ENCODE assay signal across 26 cellular contexts in the genomic region with DNA sequence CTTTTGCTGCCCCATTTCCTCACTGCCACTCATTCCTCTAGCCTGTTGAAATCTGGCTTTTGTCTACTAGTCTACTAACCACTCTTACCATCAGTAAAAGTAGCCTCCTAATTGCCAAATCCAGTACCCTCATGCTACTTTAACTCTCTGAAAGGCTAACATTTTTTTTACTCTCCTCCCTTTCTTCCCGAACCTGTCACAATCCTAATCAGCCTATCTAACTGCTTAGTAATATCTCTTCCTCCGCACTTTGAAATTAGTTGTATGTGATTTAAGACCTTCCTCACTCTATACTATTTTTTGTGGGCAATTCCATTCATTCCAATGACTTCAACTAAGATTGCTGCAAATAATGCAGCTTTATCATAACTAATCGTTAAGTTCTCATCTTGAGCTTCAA. TPM values are rescaled to one million over a fixed set of nuclear protein-coding genes. Genes with fewer than 3 reads are reported as not detected.
DNase-seq lines count a peak whose midpoint lies in the region; ATAC-seq and TF ChIP-seq lines count a peak whose summit lies in the region.
"Had no signal": no experiment of that assay in that cellular context is flagged by ENCODE, and none has a peak within 500 bp of the region (broad histone marks: within the 10 kb centered on the region; RNA-seq: fewer than 3 reads in every experiment).

No MANE protein-coding gene starts in this region.

- H3K9me2 ChIP-seq in Loucy (replicated peaks; ENCODE audit: low read depth, low read length) = no peaks in the 10 kb centered on the region

- H3K36me3 Mint-ChIP-seq in activated CD4-positive, alpha-beta T cell treated with anti-CD3 and anti-CD28 coated beads, Interleukin-2, amount 10 ng/mL, durations not matched to agents 7 days and 5 days (ENCODE audit: low read depth) = peaks cover 39% of the 10 kb centered on the region
- peaks cover 9 to 13% of the 10 kb centered on the region in 2 donors for H3K36me3 Mint-ChIP-seq in naive B cell

- peaks cover 64% of the 10 kb centered on the region for H3K4me1 ChIP-seq in Loucy (ENCODE audit: insufficient read depth, low read length, poor library complexity, severe bottlenecking)
- H3K4me1 ChIP-seq in mammary epithelial cell (ENCODE audit: insufficient read depth, low read length) = peaks cover 14% of the 10 kb centered on the region
- H3K4me1 ChIP-seq: parathyroid adenoma had no signal

- peak overlapping the region; percentile 9 for H3K27ac Mint-ChIP-seq in activated CD4-positive, alpha-beta T cell treated with anti-CD3 and anti-CD28 coated beads, Interleukin-2, amount 10 ng/mL, durations not matched to agents 7 days and 5 days
- peak overlapping the region in 5 of 6 donors; percentile 1 to 42 (median 26) for H3K27ac Mint-ChIP-seq in naive B cell
- H3K27ac Mint-ChIP-seq: activated CD4-positive, alpha-beta T cell treated with anti-CD3 and anti-CD28 coated beads, Interleukin-2, amount 10 ng/mL, durations not matched to agents 24 days and 14 days; B cell; T-helper 1 cell treated with Interleukin-12 subunit alpha and Interleukin-12 subunit beta and Interleukin-4 antibody, amounts not matched to agents 30 μg/mL and 1 μg/mL, for 36 hours had no signal

- 58% methylated on average over 2 of the region's 3 CpGs for WGBS in mammary epithelial cell (ENCODE audit: low coverage, missing lambda C conversion rate)

- intact Hi-C loops in mammary epithelial cell (cut with micrococcal nuclease) = no loop called here

- H3K36me3 ChIP-seq in Loucy (ENCODE audit: insufficient read depth, low read length) (no peaks in the 10 kb centered on the region), mammary epithelial cell (ENCODE audit: insufficient read depth, low read length) (no peaks in the 10 kb centered on the region)
- H3K36me3 ChIP-seq: right lobe of liver, uterus had no signal

- DNase-seq in activated CD4-positive, alpha-beta T cell treated with anti-CD3 and anti-CD28 coated beads, Interleukin-2, amount 10 ng/mL, durations not matched to agents 7 days and 5 days = no peak
- no peak for DNase-seq in activated CD4-positive, alpha-beta T cell treated with anti-CD3 and anti-CD28 coated beads, Interleukin-2, amount 50 U/mL, for 4 hours
- no peak for DNase-seq in mammary epithelial cell
- no peak for DNase-seq in naive B cell
- DNase-seq in NCI-H2081 treated with DMSO at 0.1 percent for 48 hours (lab: John Stamatoyannopoulos, UW) = no peak
- no peak for DNase-seq in DMS 273 treated with DMSO at 0.1 percent for 48 hours (lab: John Stamatoyannopoulos, UW)
- DNase-seq: activated CD4-positive, alpha-beta T cell treated with anti-CD3 and anti-CD28 coated beads, Interleukin-2, amount 10 ng/mL, durations not matched to agents 24 days and 14 days; activated CD8-positive, alpha-beta memory T cell treated with anti-CD3 and anti-CD28 coated beads, Interleukin-2, amount 50 U/mL, for 48 hours; activated gamma-delta T cell; central memory CD4-positive, alpha-beta T cell; effector CD4-positive, alpha-beta T cell; MM.1S; NCI-H146; NCI-H2171 treated with DMSO at 0.1 percent for 48 hours; NCI-H748 treated with DMSO at 0.1 percent for 48 hours; right lobe of liver; SHP77 treated with DMSO at 0.1 percent for 48 hours; uterus had no signal

- TF ChIP-seq CTCF in Loucy (conservative IDR thresholded peaks at IDR 0.05; ENCODE audit: low read length) (no peak), mammary epithelial cell (conservative IDR thresholded peaks at IDR 0.05 in 1 of 2, IDR thresholded peaks at IDR 0.05 in 1 of 2; ENCODE audit: extremely low read depth in 1 of 2, insufficient read depth in 1 of 2, low read depth in 1 of 2, low read length in 2 of 2) (no peak)

- H3K9ac ChIP-seq in Loucy (ENCODE audit: low read depth, low read length, poor library complexity, severe bottlenecking) (peak overlapping the region; percentile 92), mammary epithelial cell (ENCODE audit: insufficient read depth, low read length) (no peak overlapping the region)
- H3K9ac ChIP-seq: parathyroid adenoma had no signal

- peaks cover 2% of the 10 kb centered on the region for H3K9me3 Mint-ChIP-seq in activated CD4-positive, alpha-beta T cell treated with anti-CD3 and anti-CD28 coated beads, Interleukin-2, amount 10 ng/mL, durations not matched to agents 7 days and 5 days
- peaks cover 0 to 5% (median 0%) of the 10 kb centered on the region in 7 donors for H3K9me3 Mint-ChIP-seq in naive B cell
- H3K9me3 Mint-ChIP-seq: T-helper 1 cell treated with Interleukin-12 subunit alpha and Interleukin-12 subunit beta and Interleukin-4 antibody, amounts not matched to agents 30 μg/mL and 1 μg/mL, for 36 hours had no signal

- peak overlapping the region; percentile 88 for H3K4me3 ChIP-seq in Loucy (ENCODE audit: low read length, poor library complexity, severe bottlenecking)
- no peak overlapping the region for H3K4me3 ChIP-seq in mammary epithelial cell (replicated peaks in 1 of 3; ENCODE audit: insufficient read depth in 1 of 3, low read depth in 2 of 3, low read length in 3 of 3)
- H3K4me3 ChIP-seq: esophagus muscularis mucosa, right lobe of liver, suprapubic skin, uterus had no signal

- POLR2A ChIA-PET in activated CD4-positive, alpha-beta T cell treated with anti-CD3 and anti-CD28 coated beads, Interleukin-2, amount 10 ng/mL, durations not matched to agents 7 days and 5 days (lab: Charles Lee) = no interaction called here

- ATAC-seq in naive B cell (ENCODE audit: low read depth in 2 of 2) (no peak), HG02840 (IDR thresholded peaks at IDR 0.05; ENCODE audit: low FRiP score, unreplicated experiment) (no peak)
- ATAC-seq: right lobe of liver had no signal

- peaks cover 40% of the 10 kb centered on the region for H4K20me1 ChIP-seq in Loucy (ENCODE audit: insufficient read depth, low read length, poor library complexity, severe bottlenecking)
- no peaks in the 10 kb centered on the region for H4K20me1 ChIP-seq in mammary epithelial cell (ENCODE audit: insufficient read depth, low read length)

- H3K27ac ChIP-seq in mammary epithelial cell (ENCODE audit: insufficient read depth, low read depth, low read length) = no peak overlapping the region
- H3K27ac ChIP-seq: 22Rv1, esophagus muscularis mucosa, parathyroid adenoma, right lobe of liver, suprapubic skin, uterus had no signal

- H3K4me2 ChIP-seq in Loucy (ENCODE audit: low read depth, low read length, poor library complexity, severe bottlenecking) = peak overlapping the region; percentile 86
- peak overlapping the region; percentile 54 for H3K4me2 ChIP-seq in mammary epithelial cell (ENCODE audit: insufficient read depth, low read depth, low read length)

- no peaks in the 10 kb centered on the region for H3K9me3 ChIP-seq in Loucy (ENCODE audit: insufficient read depth, low read depth, low read length)
- no peaks in the 10 kb centered on the region for H3K9me3 ChIP-seq in mammary epithelial cell (replicated peaks; ENCODE audit: insufficient read depth, low read length)
- H3K9me3 ChIP-seq: esophagus muscularis mucosa, right lobe of liver, suprapubic skin, uterus had no signal

- H3K4me3 Mint-ChIP-seq in activated CD4-positive, alpha-beta T cell treated with anti-CD3 and anti-CD28 coated beads, Interleukin-2, amount 10 ng/mL, durations not matched to agents 7 days and 5 days = no peak overlapping the region
- peak overlapping the region in 1 of 8 donors; percentile 100 for H3K4me3 Mint-ChIP-seq in naive B cell
- H3K4me3 Mint-ChIP-seq: activated CD4-positive, alpha-beta T cell treated with anti-CD3 and anti-CD28 coated beads, Interleukin-2, amount 10 ng/mL, durations not matched to agents 24 days and 14 days; B cell; T-helper 1 cell treated with Interleukin-12 subunit alpha and Interleukin-12 subunit beta and Interleukin-4 antibody, amounts not matched to agents 30 μg/mL and 1 μg/mL, for 36 hours had no signal

- BruUV-seq in mammary epithelial cell (replicated peaks; lab: Mats Ljungman, UMichigan) = no TSS peak

- CTCF ChIA-PET in activated CD4-positive, alpha-beta T cell treated with anti-CD3 and anti-CD28 coated beads, Interleukin-2, amount 10 ng/mL, durations not matched to agents 7 days and 5 days (lab: Charles Lee) = interaction anchor here (0.6 to 1.0 kb wide), 4 partner anchors 11 to 743 kb away, joined by 3 to 5 read pairs (median 3); no protein-coding TSS in a partner anchor
- CTCF ChIA-PET in mammary epithelial cell (lab: Charles Lee; ENCODE audit: low non-redundant PET) = no interaction called here

- H3K27me3 Mint-ChIP-seq in activated CD4-positive, alpha-beta T cell treated with anti-CD3 and anti-CD28 coated beads, Interleukin-2, amount 10 ng/mL, durations not matched to agents 7 days and 5 days = no peaks in the 10 kb centered on the region
- no peaks in the 10 kb centered on the region for H3K27me3 Mint-ChIP-seq in naive B cell
- H3K27me3 Mint-ChIP-seq: B cell had no signal

- H3K4me1 Mint-ChIP-seq in activated CD4-positive, alpha-beta T cell treated with anti-CD3 and anti-CD28 coated beads, Interleukin-2, amount 10 ng/mL, durations not matched to agents 7 days and 5 days = peaks cover 56% of the 10 kb centered on the region
- peaks cover 26 to 70% (median 50%) of the 10 kb centered on the region in 3 donors for H3K4me1 Mint-ChIP-seq in naive B cell

- peaks cover 87% of the 10 kb centered on the region for H3K79me2 ChIP-seq in Loucy (ENCODE audit: insufficient read depth, low read length)
- H3K79me2 ChIP-seq in mammary epithelial cell (ENCODE audit: insufficient read depth, low read length) = peaks cover 7% of the 10 kb centered on the region

- no peak overlapping the region for H2AFZ ChIP-seq in Loucy (ENCODE audit: low read length)
- H2AFZ ChIP-seq in mammary epithelial cell (ENCODE audit: low read depth, low read length) = peak overlapping the region; percentile 11
- H2AFZ ChIP-seq: parathyroid adenoma had no signal

- no peaks in the 10 kb centered on the region for H3K27me3 ChIP-seq in Loucy (ENCODE audit: insufficient read depth, low read length, poor library complexity, severe bottlenecking)
- no peaks in the 10 kb centered on the region for H3K27me3 ChIP-seq in mammary epithelial cell (ENCODE audit: insufficient read depth, low read length)
- H3K27me3 ChIP-seq: esophagus muscularis mucosa, right lobe of liver, suprapubic skin, uterus had no signal

- in situ Hi-C loops in mammary epithelial cell (cut with MboI; ENCODE audit: low sequenced_read_pairs in 2 of 2) = no loop called here

- H3F3A ChIP-seq in Loucy (ENCODE audit: low read depth) = no peaks in the 10 kb centered on the region; the same call in 1 of the 2 replicates

- dilution Hi-C loops in mammary epithelial cell (cut with HindIII; ENCODE audit: low sequenced_read_pairs) = no loop called here

RNA-seq across cellular contexts. Expression of gene SENP7, which starts 3.7 kb away (rescaled TPM):
- total RNA-seq in activated CD4-positive, alpha-beta T cell treated with anti-CD3 and anti-CD28 coated beads, Interleukin-2, amount 10 ng/mL, durations not matched to agents 7 days and 5 days = 10 to 100 TPM; 32.1 to 34.2 TPM
- total RNA-seq in mammary epithelial cell = 1 to 10 TPM; 7.2 to 8.9 TPM
- 1.3 TPM for polyA plus RNA-seq in mammary epithelial cell
- 0.88 TPM for polyA minus RNA-seq in mammary epithelial cell
- polyA plus RNA-seq in naive B cell (ENCODE audit: low read depth in 6 of 6) = 10 to 100 TPM in 3 of 6 donors, 1 to 10 TPM in 3; 7.7 to 13.3 (median 10.9) TPM

RNA-seq across cellular contexts. Expression of gene TRMT10C, which starts 52.4 kb away (rescaled TPM):
- total RNA-seq in activated CD4-positive, alpha-beta T cell treated with anti-CD3 and anti-CD28 coated beads, Interleukin-2, amount 10 ng/mL, durations not matched to agents 7 days and 5 days = 10 to 100 TPM; 26.4 to 31.7 TPM
- total RNA-seq in mammary epithelial cell = 10 to 100 TPM; 21.8 to 27.9 TPM
- polyA plus RNA-seq in mammary epithelial cell = 23.9 TPM
- polyA minus RNA-seq in mammary epithelial cell = 7.3 TPM
- 10 to 100 TPM; 41.8 to 61.9 (median 52.6) TPM for polyA plus RNA-seq in naive B cell (ENCODE audit: low read depth in 6 of 6)
